29 cellular contexts compared by ENCODE assay signal in the genomic region with DNA sequence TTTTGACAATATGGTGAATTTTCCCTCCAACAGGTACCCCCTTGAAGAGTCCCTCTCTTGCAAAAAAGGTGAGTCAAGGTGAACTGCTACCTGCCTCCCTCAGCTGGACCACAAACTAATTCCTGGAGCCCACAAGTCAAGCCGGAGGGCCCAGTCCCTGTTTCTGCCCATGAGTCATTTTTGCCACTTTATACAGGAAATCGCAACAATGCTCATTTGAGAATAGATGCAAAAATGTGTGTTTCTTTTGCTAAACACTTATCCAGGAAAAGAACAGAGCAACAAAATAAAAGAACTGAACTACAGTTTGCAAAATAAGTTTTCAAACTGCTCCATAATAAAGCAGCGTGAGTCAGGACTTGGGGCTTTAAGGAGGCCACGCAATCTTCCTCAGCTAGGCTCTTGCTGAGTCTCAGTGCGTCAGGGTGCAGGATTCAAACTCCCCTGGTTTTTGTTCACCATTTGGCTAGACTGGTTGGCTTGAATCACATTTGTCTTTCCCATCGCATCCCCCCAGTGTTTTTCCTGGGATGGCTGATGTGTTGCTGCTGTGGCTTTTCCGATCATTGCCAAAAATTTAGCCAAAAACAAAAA.
DNase-seq lines count a peak whose midpoint lies in the region; ATAC-seq, FAIRE-seq and TF ChIP-seq lines count a peak whose summit lies in the region.
"Had no signal": no experiment of that assay in that cellular context is flagged by ENCODE, and none has a peak within 500 bp of the region (broad histone marks: within the 10 kb centered on the region; RNA-seq: fewer than 3 reads in every experiment).

No MANE protein-coding gene starts in this region.

- H3K27me3 ChIP-seq in gastroesophageal sphincter, result no peaks in the 10 kb centered on the region

- no peak overlapping the region for H3K27ac ChIP-seq in gastroesophageal sphincter

- H3K4me3 Mint-ChIP-seq in HFFc6, result no peak overlapping the region
- H3K4me3 Mint-ChIP-seq: activated naive CD8-positive, alpha-beta T cell; CD4-positive, CD25-positive, alpha-beta regulatory T cell; endodermal cell; GM23338; mesothelial cell of epicardium; naive thymus-derived CD4-positive, alpha-beta T cell; type B pancreatic cell had no signal

- WGBS in gastroesophageal sphincter (ENCODE audit: low coverage in 1 of 2), 2 donors, result 63 to 90% methylated on average over 5 of the region's 7 CpGs

- ATAC-seq in gastroesophageal sphincter, result peak; percentile 53
- ATAC-seq: GM12878; GM23338; left lobe of liver; naive thymus-derived CD4-positive, alpha-beta T cell had no signal

- FAIRE-seq in urothelium cell line (lab: Jason Lieb, UNC), result no peak
- FAIRE-seq: GM12878 had no signal

- TF ChIP-seq EP300 in gastroesophageal sphincter (IDR thresholded peaks at IDR 0.05), result no peak

- TF ChIP-seq CTCF in gastroesophageal sphincter (IDR thresholded peaks at IDR 0.05) (no peak), HFFc6 (IDR thresholded peaks at IDR 0.05) (no peak)

- H3K4me1 Mint-ChIP-seq in HFFc6 (ENCODE audit: low read depth), result no peaks in the 10 kb centered on the region
- H3K4me1 Mint-ChIP-seq: endodermal cell, GM23338 had no signal

- no peak overlapping the region for H3K27ac Mint-ChIP-seq in HFFc6
- H3K27ac Mint-ChIP-seq: activated naive CD8-positive, alpha-beta T cell; CD4-positive, CD25-positive, alpha-beta regulatory T cell; endodermal cell; mesothelial cell of epicardium; type B pancreatic cell had no signal

- H3K4me3 ChIP-seq in gastroesophageal sphincter, result no peak overlapping the region
- H3K4me3 ChIP-seq: GM12878, GM23338 had no signal

- H3K27me3 Mint-ChIP-seq in HFFc6 (ENCODE audit: insufficient read depth), result peaks cover 4% of the 10 kb centered on the region
- H3K27me3 Mint-ChIP-seq: activated naive CD8-positive, alpha-beta T cell; naive thymus-derived CD4-positive, alpha-beta T cell; type B pancreatic cell had no signal

- H3K4me1 ChIP-seq in gastroesophageal sphincter, result no peaks in the 10 kb centered on the region

- peak; percentile 35 for DNase-seq in HT1080 (ENCODE audit: low read depth)
- peak; percentile 61 for DNase-seq in amniotic epithelial cell (ENCODE audit: low read depth)
- DNase-seq in urothelium cell line (ENCODE audit: low spot score), result peak; percentile 36
- no peak for DNase-seq in AG08395 (ENCODE audit: low spot score)
- DNase-seq in HFFc6, result no peak
- DNase-seq in activated naive CD4-positive, alpha-beta T cell treated with Interleukin-2 at 50 U/mL for 16 hours, result no peak
- DNase-seq: activated CD4-positive, alpha-beta T cell treated with anti-CD3 and anti-CD28 coated beads, Interleukin-2, amount 50 U/mL, for 48 hours; activated CD8-positive, alpha-beta memory T cell treated with anti-CD3 and anti-CD28 coated beads, Interleukin-2, amount 50 U/mL, for 48 hours; aorta; caudate nucleus; CD4-positive, CD25-positive, alpha-beta regulatory T cell; cortex of kidney; endodermal cell; naive thymus-derived CD4-positive, alpha-beta T cell; NCI-H1092; NCI-H1694 treated with DMSO at 0.1 percent for 48 hours; NCI-H2171 treated with DMSO at 0.1 percent for 48 hours; NCI-H526; NK-92 treated with Interleukin-12 subunit alpha and Interleukin-12 subunit beta, amount 100 ng/mL, for 24 hours; occipital lobe; retina; T-helper 1 cell had no signal

- peaks cover 0 to 13% of the 10 kb centered on the region in 2 donors for H3K36me3 ChIP-seq in gastroesophageal sphincter

- H3K36me3 Mint-ChIP-seq in HFFc6 (ENCODE audit: low read depth), result no peaks in the 10 kb centered on the region
- H3K36me3 Mint-ChIP-seq: activated naive CD8-positive, alpha-beta T cell; CD4-positive, CD25-positive, alpha-beta regulatory T cell had no signal

- no peaks in the 10 kb centered on the region for H3K9me3 Mint-ChIP-seq in HFFc6
- H3K9me3 Mint-ChIP-seq: CD4-positive, CD25-positive, alpha-beta regulatory T cell; endodermal cell; GM23338; mesothelial cell of epicardium had no signal

- no peaks in the 10 kb centered on the region for H3K9me3 ChIP-seq in gastroesophageal sphincter

- TF ChIP-seq POLR2A in gastroesophageal sphincter (IDR thresholded peaks at IDR 0.05), result no peak

Comparison
In these comparisons a context has a peak if more than half of its experiments do, and no peak if none do; other contexts are left out.
1. DNase-seq: peak in HT1080 (single experiment), amniotic epithelial cell (single experiment) and urothelium cell line (single experiment); none in AG08395 (single experiment), HFFc6 (single experiment) and activated naive CD4-positive, alpha-beta T cell treated with Interleukin-2 at 50 U/mL for 16 hours (single experiment).